Comparison of ENCODE assay signal across 17 cellular contexts in the genomic region with DNA sequence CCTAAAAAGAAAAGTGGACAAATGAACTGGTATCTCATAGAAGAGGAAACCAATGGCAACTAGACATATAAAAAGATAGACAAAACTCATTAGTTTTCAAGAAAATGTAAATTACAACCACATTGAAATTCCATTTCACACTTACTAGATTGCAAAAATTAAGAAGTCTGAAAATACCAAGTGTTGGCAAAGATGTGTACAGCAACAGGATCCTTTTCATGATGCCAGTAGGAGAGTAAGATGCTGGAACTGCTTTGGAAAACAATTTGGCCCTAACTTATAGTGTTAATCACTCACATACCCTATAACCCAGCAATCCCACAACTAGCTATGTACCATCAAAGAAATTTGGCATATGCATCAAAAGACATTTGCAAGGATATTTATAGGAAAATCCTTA. TPM values are rescaled to one million over a fixed set of nuclear protein-coding genes. Genes with fewer than 3 reads are reported as not detected.
A peak's percentile ranks its signal among the peaks of the same experiment; 100 is the strongest.
DNase-seq lines count a peak whose midpoint lies in the region; ATAC-seq, FAIRE-seq and TF ChIP-seq lines count a peak whose summit lies in the region.
"Had no signal": no experiment of that assay in that cellular context is flagged by ENCODE, and none has a peak within 500 bp of the region (broad histone marks: within the 10 kb centered on the region; RNA-seq: fewer than 3 reads in every experiment).

No MANE protein-coding gene starts in this region.

- H3K4me2 ChIP-seq in K562 (ENCODE audit: insufficient read depth, low read length) (no peak overlapping the region), PC-9 (no peak overlapping the region)
- H3K4me2 ChIP-seq: GM23338 had no signal

- H3K9me3 ChIP-seq in Panc1 (ENCODE audit: control insufficient read depth, insufficient read depth, low read depth, low read length) (no peaks in the 10 kb centered on the region), K562 (replicated peaks; ENCODE audit: control insufficient read depth, insufficient read depth, low read depth, low read length) (no peaks in the 10 kb centered on the region), PC-9 (ENCODE audit: insufficient read depth, low read depth) (no peaks in the 10 kb centered on the region)
- H3K9me3 ChIP-seq: HAP-1 had no signal

- no peaks in the 10 kb centered on the region for H3K9me3 Mint-ChIP-seq in type B pancreatic cell
- H3K9me3 Mint-ChIP-seq: CD4-positive, alpha-beta memory T cell; GM23338; HFFc6 had no signal

- CTCF ChIA-PET in Panc1 (lab: Charles Lee): no interaction called here
- CTCF ChIA-PET in K562 (lab: Yijun Ruan, JAX; ENCODE audit: low intra/inter-chr PET ratio): no interaction called here
- CTCF ChIA-PET in PC-9 (lab: Charles Lee): no interaction called here

- TF ChIP-seq POLR2A in K562 (conservative IDR thresholded peaks at IDR 0.05): no peak

- peaks cover 7% of the 10 kb centered on the region for H3K36me3 Mint-ChIP-seq in type B pancreatic cell
- H3K36me3 Mint-ChIP-seq: CD4-positive, alpha-beta memory T cell had no signal

- H3K79me2 ChIP-seq in K562 (ENCODE audit: control insufficient read depth, insufficient read depth, low read length) (peaks cover 15% of the 10 kb centered on the region; the same call in 1 of the 3 replicates), PC-9 (ENCODE audit: low read depth) (peaks cover 87% of the 10 kb centered on the region)

- no peaks in the 10 kb centered on the region for H3K27me3 ChIP-seq in Panc1 (ENCODE audit: control insufficient read depth, insufficient read depth, low read length)
- H3K27me3 ChIP-seq in K562 (ENCODE audit: control insufficient read depth in 2 of 2, insufficient read depth in 2 of 2, low read length in 2 of 2): no peaks in the 10 kb centered on the region
- no peaks in the 10 kb centered on the region for H3K27me3 ChIP-seq in PC-9 (ENCODE audit: insufficient read depth, low read depth)

- peaks cover 6% of the 10 kb centered on the region; the same call in 1 of the 2 replicates for H3F3A ChIP-seq in PC-9 (ENCODE audit: insufficient read depth, low read depth)

- H4K20me1 ChIP-seq in K562 (replicated peaks; ENCODE audit: control insufficient read depth, insufficient read depth, low read length) (no peaks in the 10 kb centered on the region), PC-9 (ENCODE audit: insufficient read depth) (no peaks in the 10 kb centered on the region)

- peaks cover 11% of the 10 kb centered on the region for H3K4me1 Mint-ChIP-seq in type B pancreatic cell (ENCODE audit: unreplicated experiment)

- H3K27me3 Mint-ChIP-seq in type B pancreatic cell: no peaks in the 10 kb centered on the region
- H3K27me3 Mint-ChIP-seq: CD4-positive, alpha-beta memory T cell had no signal

- H3K4me3 ChIP-seq in Panc1 (ENCODE audit: low read depth in 2 of 2, low read length in 2 of 2) (no peak overlapping the region), K562 (no peak overlapping the region), PC-9 (no peak overlapping the region)
- H3K4me3 ChIP-seq: GM12878, GM23338, HAP-1 had no signal

- H3K9me1 ChIP-seq in K562 (ENCODE audit: control insufficient read depth, insufficient read depth, low read length): no peaks in the 10 kb centered on the region

- TF ChIP-seq RAD21 in K562 (CRISPR knock-in tag; conservative IDR thresholded peaks at IDR 0.05 in 1 of 2, IDR thresholded peaks at IDR 0.05 in 1 of 2): no peak

- no peak overlapping the region for H3K9ac ChIP-seq in K562 (ENCODE audit: insufficient read depth in 1 of 2, low read depth in 2 of 2, low read length in 2 of 2)

- FAIRE-seq in K562 (lab: Jason Lieb, UNC): no peak
- FAIRE-seq in islet of Langerhans (lab: Jason Lieb, UNC): peak; percentile 74
- FAIRE-seq: GM12878 had no signal

- H3K4me1 ChIP-seq in Panc1 (ENCODE audit: control insufficient read depth, insufficient read depth, low read length): 0 out of 2 replicates have a peak, but pooled peaks cover 2% of the 10 kb centered on the region
- H3K4me1 ChIP-seq in K562 (replicated peaks in 1 of 2; ENCODE audit: control insufficient read depth in 2 of 2, insufficient read depth in 2 of 2, low read length in 2 of 2): no peaks in the 10 kb centered on the region
- no peaks in the 10 kb centered on the region for H3K4me1 ChIP-seq in PC-9 (replicated peaks; ENCODE audit: insufficient read depth)
- H3K4me1 ChIP-seq: HAP-1 had no signal

- TF ChIP-seq CTCF in Panc1 (IDR thresholded peaks at IDR 0.05): no peak
- TF ChIP-seq CTCF in K562 (IDR thresholded peaks at IDR 0.05 in 2 of 3, conservative IDR thresholded peaks at IDR 0.05 in 1 of 3; ENCODE audit: insufficient read depth in 2 of 3, low read depth in 1 of 3, low read length in 3 of 3): no peak
- TF ChIP-seq CTCF in type B pancreatic cell (conservative IDR thresholded peaks at IDR 0.05): no peak
- TF ChIP-seq CTCF in PC-9 (conservative IDR thresholded peaks at IDR 0.05): no peak

- no peak for TF ChIP-seq EP300 in K562 (IDR thresholded peaks at IDR 0.05; ENCODE audit: low read length)

- no peak overlapping the region for H3K4me3 Mint-ChIP-seq in type B pancreatic cell
- H3K4me3 Mint-ChIP-seq: CD4-positive, alpha-beta memory T cell; GM23338; HFFc6 had no signal

- DNase-seq in G401 (ENCODE audit: low spot score) (peak; percentile 32), Panc1 (ENCODE audit: low read depth, low spot score) (no peak), K562 (ENCODE audit: extremely low read depth in 1 of 4, low spot score in 3 of 4) (no peak), type B pancreatic cell (ENCODE audit: extremely low spot score, unreplicated experiment) (no peak), PC-9 (no peak)
- DNase-seq: C1 segment of cervical spinal cord; CD4-positive, alpha-beta memory T cell; COR-L47; DMS153; DND-41; GDM1; HFFc6 had no signal

- intact Hi-C loops in Panc1 (cut with micrococcal nuclease; ENCODE audit: unreplicated experiment): no loop called here
- intact Hi-C loops in K562 (cut with micrococcal nuclease): no loop called here
- intact Hi-C loops in PC-9 (cut with micrococcal nuclease; ENCODE audit: unreplicated experiment): no loop called here

- ATAC-seq in Panc1 (no peak), K562 (no peak), HG03354 (IDR thresholded peaks at IDR 0.05; ENCODE audit: poor library complexity, severe bottlenecking, unreplicated experiment) (no peak)
- ATAC-seq: GM12878, GM23338 had no signal

- H3K36me3 ChIP-seq in Panc1 (ENCODE audit: control insufficient read depth, insufficient read depth, low read length) (no peaks in the 10 kb centered on the region), K562 (ENCODE audit: control insufficient read depth, insufficient read depth, low read length) (no peaks in the 10 kb centered on the region), PC-9 (ENCODE audit: low read depth) (0 out of 2 replicates have a peak, but pooled peaks cover 3% of the 10 kb centered on the region)
- H3K36me3 ChIP-seq: HAP-1 had no signal

- POLR2A ChIA-PET in Panc1 (lab: Charles Lee) (interaction anchor here (0.7 kb wide), 1 partner anchor 17 kb away, joined by 3 read pairs; no protein-coding TSS in a partner anchor), K562 (lab: Yijun Ruan, JAX) (no interaction called here), PC-9 (lab: Charles Lee; ENCODE audit: unreplicated experiment) (no interaction called here)

- BruUV-seq in Panc1 (replicated peaks; lab: Mats Ljungman, UMichigan): no TSS peak
- no TSS peak for BruUV-seq in K562 (replicated peaks; lab: Mats Ljungman, UMichigan)
- BruUV-seq in PC-9 (replicated peaks; lab: Mats Ljungman, UMichigan): no TSS peak

- H3K27ac Mint-ChIP-seq in type B pancreatic cell: no peak overlapping the region
- H3K27ac Mint-ChIP-seq: GM23338, HFFc6 had no signal

- in situ Hi-C loops in G401 (cut with HindIII; ENCODE audit: low sequenced_read_pairs): no loop called here
- in situ Hi-C loops in Panc1 (cut with HindIII; ENCODE audit: low pct_unique_long_range_greater_than_20kb, low sequenced_read_pairs): no loop called here
- in situ Hi-C loops in K562 (cut with MboI): no loop called here

- no peaks in the 10 kb centered on the region for H3K9me2 ChIP-seq in PC-9 (ENCODE audit: insufficient read depth)

- H2AFZ ChIP-seq in K562 (ENCODE audit: low read depth, low read length): no peak overlapping the region
- no peak overlapping the region for H2AFZ ChIP-seq in PC-9
- H2AFZ ChIP-seq: GM23338 had no signal

- H3K27ac ChIP-seq in Panc1 (ENCODE audit: low read length): peak overlapping the region; percentile 34; the same call in 1 of the 2 replicates
- H3K27ac ChIP-seq in K562 (ENCODE audit: extremely low read depth, low read depth, low read length): no peak overlapping the region
- no peak overlapping the region for H3K27ac ChIP-seq in PC-9

TF ChIP-seq in K562, 482 proteins besides CTCF, POLR2A, EP300 and RAD21:
- TF ChIP-seq RBM25 (IDR thresholded peaks at IDR 0.05; ENCODE audit: low read depth, low read length, severe bottlenecking): peak; percentile 60
- TF ChIP-seq ZBED1 (IDR thresholded peaks at IDR 0.05): no peak

RNA-seq across cellular contexts. Expression of gene REEP3, which starts 15.5 kb away (rescaled TPM):
- 18.6 and 21.7 TPM in 2 replicates for total RNA-seq in G401 (2014; rRNA removed; shearing (Covaris generic))
- total RNA-seq in Panc1 (2021; ENCODE audit: unreplicated experiment) (135 TPM), K562 (2014; rRNA removed) (6.4 TPM in 2 replicates), K562 (2014; rRNA removed; fragmentation: Illumina TruSeq; extraction: Trizol) (10.2 and 12.6 TPM in 2 replicates), K562 (2015; rRNA removed; fragmentation: Illumina TruSeq; extraction: Trizol) (10.8 and 12.4 TPM in 2 replicates), K562 (2021) (10.3 and 10.6 TPM in 2 replicates), type B pancreatic cell (ENCODE audit: low replicate concordance) (38.1 and 57.0 TPM in 2 replicates), PC-9 (2021) (42.3 and 56.4 TPM in 2 replicates)
- 42.3 TPM for polyA plus RNA-seq in Panc1 (2012; ENCODE audit: insufficient read length)
- total RNA-seq in K562 (2011; cell fraction: chromatin; rRNA removed; ENCODE audit: low replicate concordance): 3.8 and 11.4 TPM in 2 replicates
- 3.5 and 4.1 TPM in 2 replicates for total RNA-seq in K562 (2011; cell fraction: nucleolus; rRNA removed)
- 9.5 and 18.6 TPM in 2 replicates for total RNA-seq in K562 (2011; cell fraction: nucleoplasm; rRNA removed)
- polyA plus RNA-seq in K562 (2011; rRNA removed) (6.1 and 9.2 TPM in 2 replicates), K562 (2014; fragmentation: Illumina TruSeq; extraction: Trizol) (9.2 and 13.4 TPM in 2 replicates), K562 (2014; fragmentation: Nextera tagmentation; extraction: Ambion mirVana) (1 to 10 TPM; 3.4 to 6.6 TPM), K562 (2014; rRNA removed) (4.6 and 5.2 TPM in 2 replicates)
- polyA plus RNA-seq in K562 (2011; cell fraction: cytosol; rRNA removed): 2.7 and 4.5 TPM in 2 replicates
- 1.7 and 2.4 TPM in 2 replicates for polyA plus RNA-seq in K562 (2011; cell fraction: nucleus; rRNA removed)
- 4.1 and 5.4 TPM in 2 replicates for polyA plus RNA-seq in K562 (2012)
- polyA minus RNA-seq in K562 (2011; rRNA and poly(A)+ RNA removed): 8.9 and 10.7 TPM in 2 replicates
- 5.2 and 6.8 TPM in 2 replicates for polyA minus RNA-seq in K562 (2011; cell fraction: cytosol; rRNA and poly(A)+ RNA removed)
- polyA minus RNA-seq in K562 (2011; cell fraction: nucleus; rRNA and poly(A)+ RNA removed): 2.8 and 4.2 TPM in 2 replicates
